In genomic region chr14:61704554-61704953, GRCh38 we compare ENCODE assay signal across 15 cellular contexts. TPM values are rescaled to one million over a fixed set of nuclear protein-coding genes. Genes with fewer than 3 reads are reported as not detected.
DNase-seq lines count a peak whose midpoint lies in the region; TF ChIP-seq lines count a peak whose summit lies in the region.
"Had no signal": no experiment of that assay in that cellular context is flagged by ENCODE, and none has a peak within 500 bp of the region (broad histone marks: within the 10 kb centered on the region; RNA-seq: fewer than 3 reads in every experiment).

No MANE protein-coding gene starts in this region.

- H3K9me3 Mint-ChIP-seq in activated naive CD4-positive, alpha-beta T cell treated with anti-CD3 and anti-CD28 coated beads, Interleukin-2, amount 10 ng/mL, durations not matched to agents 7 days and 5 days = peaks cover 2% of the 10 kb centered on the region
- H3K9me3 Mint-ChIP-seq: dendritic cell treated with granulocyte-macrophage colony-stimulating factor and Interleukin-4, amounts not matched to agents 40 ng/mL and 50 ng/mL, for 4 days had no signal

- H3K9me2 ChIP-seq in PC-9 (ENCODE audit: insufficient read depth) = 0 out of 2 replicates have a peak, but pooled peaks cover 3% of the 10 kb centered on the region

- DNase-seq in activated naive CD4-positive, alpha-beta T cell treated with anti-CD3 and anti-CD28 coated beads, Interleukin-2, amount 10 ng/mL, durations not matched to agents 7 days and 5 days = no peak
- no peak for DNase-seq in activated naive CD4-positive, alpha-beta T cell (lab: John Stamatoyannopoulos, UW)
- DNase-seq in PC-9 = no peak
- peak in 1 of 2 donors; percentile 35 for DNase-seq in fibroblast of lung (ENCODE audit: low read depth in 2 of 2)
- no peak for DNase-seq in stimulated activated CD4-positive, alpha-beta T cell treated with anti-CD3 and anti-CD28 coated beads, Interleukin-4, amount 100 ng/mL, for 4 hours
- no peak for DNase-seq in stimulated activated naive CD4-positive, alpha-beta T cell treated with Interleukin-2 at 50 U/mL for 16 hours (lab: John Stamatoyannopoulos, UW)
- DNase-seq in ACHN = no peak
- DNase-seq: activated CD4-positive, alpha-beta T cell treated with anti-CD3 and anti-CD28 coated beads, Interleukin-2, amount 50 U/mL, for 48 hours; kidney glomerular epithelial cell; mesendoderm; MG63; NCI-H1694 had no signal

- no peak overlapping the region for H3K4me3 Mint-ChIP-seq in activated naive CD4-positive, alpha-beta T cell treated with anti-CD3 and anti-CD28 coated beads, Interleukin-2, amount 10 ng/mL, durations not matched to agents 7 days and 5 days
- H3K4me3 Mint-ChIP-seq: dendritic cell treated with granulocyte-macrophage colony-stimulating factor and Interleukin-4, amounts not matched to agents 40 ng/mL and 50 ng/mL, for 4 days had no signal

- H3K4me2 ChIP-seq in PC-9 (peak overlapping the region; percentile 95), fibroblast of lung (ENCODE audit: extremely low read depth, insufficient read depth, low read length) (peak overlapping the region; percentile 35), skeletal muscle satellite cell (ENCODE audit: low read length) (peak overlapping the region; percentile 78)

- in situ Hi-C loops in ACHN (cut with HindIII; ENCODE audit: low pct_ligation_motif_present, low pct_unique_long_range_greater_than_20kb, low sequenced_read_pairs) = no loop called here

- H3K9me3 ChIP-seq in PC-9 (ENCODE audit: insufficient read depth, low read depth) (no peaks in the 10 kb centered on the region), fibroblast of lung (ENCODE audit: control insufficient read depth, insufficient read depth, low read depth, low read length) (no peaks in the 10 kb centered on the region), skeletal muscle satellite cell (replicated peaks; ENCODE audit: low read length) (no peaks in the 10 kb centered on the region)
- H3K9me3 ChIP-seq: ascending aorta, MG63 had no signal

- H3K9ac ChIP-seq in fibroblast of lung (ENCODE audit: insufficient read depth, low read length) = no peak overlapping the region
- peak overlapping the region; percentile 98 for H3K9ac ChIP-seq in skeletal muscle satellite cell (ENCODE audit: low read depth, low read length)

- intact Hi-C loops in PC-9 (cut with micrococcal nuclease; ENCODE audit: unreplicated experiment) = no loop called here

- BruUV-seq in PC-9 (replicated peaks; lab: Mats Ljungman, UMichigan) = no TSS peak

- peaks cover 88% of the 10 kb centered on the region for H3K4me1 Mint-ChIP-seq in activated naive CD4-positive, alpha-beta T cell treated with anti-CD3 and anti-CD28 coated beads, Interleukin-2, amount 10 ng/mL, durations not matched to agents 7 days and 5 days

- H3K4me3 ChIP-seq in PC-9 (peak overlapping the region; percentile 9; the same call in 1 of the 2 replicates), fibroblast of lung (replicated peaks in 1 of 4; ENCODE audit: control extremely low read depth in 1 of 4, insufficient read depth in 1 of 4, low read depth in 3 of 4, low read length in 4 of 4) (peak overlapping the region in 1 of 4 experiments; percentile 31), skeletal muscle satellite cell (ENCODE audit: low read length) (peak overlapping the region; percentile 86)
- H3K4me3 ChIP-seq: ascending aorta, MG63 had no signal

- H3K4me1 ChIP-seq in PC-9 (replicated peaks; ENCODE audit: insufficient read depth) (peaks cover 70% of the 10 kb centered on the region), fibroblast of lung (ENCODE audit: control insufficient read depth, extremely low read depth, insufficient read depth, low read length) (peaks cover 4% of the 10 kb centered on the region), skeletal muscle satellite cell (ENCODE audit: control insufficient read depth, insufficient read depth, low read length) (peaks cover 42% of the 10 kb centered on the region)
- H3K4me1 ChIP-seq: ascending aorta had no signal

- H3K27me3 ChIP-seq in PC-9 (ENCODE audit: insufficient read depth, low read depth) (no peaks in the 10 kb centered on the region), fibroblast of lung (ENCODE audit: control insufficient read depth, insufficient read depth, low read length) (no peaks in the 10 kb centered on the region), skeletal muscle satellite cell (ENCODE audit: control insufficient read depth, insufficient read depth, low read length) (no peaks in the 10 kb centered on the region)
- H3K27me3 ChIP-seq: ascending aorta, MG63 had no signal

- H3K79me2 ChIP-seq in PC-9 (ENCODE audit: low read depth) (peaks cover 97% of the 10 kb centered on the region), fibroblast of lung (ENCODE audit: control insufficient read depth, insufficient read depth, low read length) (peaks cover 88% of the 10 kb centered on the region)

- H3K27ac ChIP-seq in PC-9 = peak overlapping the region; percentile 37
- H3K27ac ChIP-seq in fibroblast of lung (ENCODE audit: insufficient read depth, low read length) = no peak overlapping the region
- H3K27ac ChIP-seq: ascending aorta had no signal

- POLR2A ChIA-PET in PC-9 (lab: Charles Lee; ENCODE audit: unreplicated experiment) = no interaction called here

- H3K27me3 Mint-ChIP-seq in activated naive CD4-positive, alpha-beta T cell treated with anti-CD3 and anti-CD28 coated beads, Interleukin-2, amount 10 ng/mL, durations not matched to agents 7 days and 5 days = no peaks in the 10 kb centered on the region
- H3K27me3 Mint-ChIP-seq: dendritic cell treated with granulocyte-macrophage colony-stimulating factor and Interleukin-4, amounts not matched to agents 40 ng/mL and 50 ng/mL, for 4 days had no signal

- H3K36me3 Mint-ChIP-seq in activated naive CD4-positive, alpha-beta T cell treated with anti-CD3 and anti-CD28 coated beads, Interleukin-2, amount 10 ng/mL, durations not matched to agents 7 days and 5 days = peaks cover 35% of the 10 kb centered on the region

- H2AFZ ChIP-seq in PC-9 = no peak overlapping the region
- no peak overlapping the region for H2AFZ ChIP-seq in fibroblast of lung (ENCODE audit: low read length)

- peaks cover 93% of the 10 kb centered on the region for H4K20me1 ChIP-seq in PC-9 (ENCODE audit: insufficient read depth)
- peaks cover 17% of the 10 kb centered on the region for H4K20me1 ChIP-seq in fibroblast of lung (ENCODE audit: control insufficient read depth, extremely low read depth, insufficient read depth, low read length)

- H3K36me3 ChIP-seq in PC-9 (ENCODE audit: low read depth) (peaks cover 25% of the 10 kb centered on the region), fibroblast of lung (ENCODE audit: control insufficient read depth, insufficient read depth, low read length) (peaks cover 1% of the 10 kb centered on the region), skeletal muscle satellite cell (ENCODE audit: insufficient read depth, low read length) (peaks cover 24% of the 10 kb centered on the region)
- H3K36me3 ChIP-seq: ascending aorta, MG63 had no signal

- TF ChIP-seq CTCF in PC-9 (conservative IDR thresholded peaks at IDR 0.05) = no peak
- no peak for TF ChIP-seq CTCF in fibroblast of lung (conservative IDR thresholded peaks at IDR 0.05 in 1 of 2, IDR thresholded peaks at IDR 0.05 in 1 of 2; ENCODE audit: low read depth in 1 of 2, low read length in 2 of 2)

- CTCF ChIA-PET in activated naive CD4-positive, alpha-beta T cell treated with anti-CD3 and anti-CD28 coated beads, Interleukin-2, amount 10 ng/mL, durations not matched to agents 7 days and 5 days (lab: Charles Lee) = interaction anchor here (0.9 kb wide), 1 partner anchor 212 kb away, joined by 3 read pairs; no protein-coding TSS in a partner anchor
- CTCF ChIA-PET in PC-9 (lab: Charles Lee) = no interaction called here

- peaks cover 55% of the 10 kb centered on the region for H3F3A ChIP-seq in PC-9 (ENCODE audit: insufficient read depth, low read depth)

- peak overlapping the region; percentile 5 for H3K27ac Mint-ChIP-seq in activated naive CD4-positive, alpha-beta T cell treated with anti-CD3 and anti-CD28 coated beads, Interleukin-2, amount 10 ng/mL, durations not matched to agents 7 days and 5 days
- H3K27ac Mint-ChIP-seq: dendritic cell treated with granulocyte-macrophage colony-stimulating factor and Interleukin-4, amounts not matched to agents 40 ng/mL and 50 ng/mL, for 4 days had no signal

RNA-seq across cellular contexts. Expression of gene HIF1A, which starts 9.2 kb away (rescaled TPM):
- 146 and 154 TPM in 2 replicates for total RNA-seq in PC-9 (2021)
- total RNA-seq in fibroblast of lung = 216 and 332 TPM in 2 replicates
- 216 and 407 TPM in 2 replicates for polyA plus RNA-seq in fibroblast of lung
- 128 and 309 TPM in 2 replicates for polyA plus RNA-seq in fibroblast of lung (2012)
- polyA minus RNA-seq in fibroblast of lung (ENCODE audit: low replicate concordance) = 45.1 and 68.8 TPM in 2 replicates
- 339 and 489 TPM in 2 replicates for total RNA-seq in skeletal muscle satellite cell (2012; rRNA removed)

RNA-seq across cellular contexts. Expression of gene SNAPC1, which starts 57.7 kb away (rescaled TPM):
- 17.9 and 18.0 TPM in 2 replicates for total RNA-seq in PC-9 (2021)
- 19.8 and 29.6 TPM in 2 replicates for total RNA-seq in fibroblast of lung
- 16.9 and 23.4 TPM in 2 replicates for polyA plus RNA-seq in fibroblast of lung
- polyA plus RNA-seq in fibroblast of lung (2012) = 10.1 and 13.8 TPM in 2 replicates
- polyA minus RNA-seq in fibroblast of lung (ENCODE audit: low replicate concordance) = 0.86 TPM in 1 of 2 replicates, not detected in the other
- total RNA-seq in skeletal muscle satellite cell (2012; rRNA removed) = 20.8 and 21.5 TPM in 2 replicates

Comparison
In these comparisons a context has a peak if more than half of its experiments do, and no peak if none do; other contexts are left out.
1. H3K4me2 ChIP-seq: peak in every context shown above with its lines; median percentile 95 in PC-9; 78 in skeletal muscle satellite cell; 35 in fibroblast of lung.